Comparison of ENCODE assay signal across 8 cellular contexts in the genomic region with DNA sequence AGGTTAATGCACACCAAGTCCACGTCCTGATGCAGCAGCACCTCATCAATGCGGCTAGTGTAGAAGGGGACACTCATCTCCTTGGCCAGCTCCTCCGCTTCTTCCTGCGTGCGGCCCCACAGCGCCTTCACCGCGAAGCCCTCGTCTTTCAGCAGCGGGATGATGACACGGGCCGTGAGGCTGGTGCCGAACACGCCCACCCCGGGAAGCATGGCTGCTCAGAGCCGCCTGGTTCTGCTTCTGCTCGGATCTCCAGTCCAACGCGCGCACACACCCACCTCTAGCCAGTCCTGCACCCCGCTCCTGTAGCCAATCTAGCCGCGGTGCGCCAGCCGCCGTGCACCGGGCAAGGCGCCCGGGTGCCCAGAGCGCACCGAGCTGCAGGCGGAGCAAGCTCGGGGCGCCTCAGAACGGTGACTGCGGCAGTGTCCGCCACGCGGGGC. TPM values are rescaled to one million over a fixed set of nuclear protein-coding genes. Genes with fewer than 3 reads are reported as not detected.
DNase-seq lines count a peak whose midpoint lies in the region; ATAC-seq and TF ChIP-seq lines count a peak whose summit lies in the region.

No MANE protein-coding gene starts in this region.

- TF ChIP-seq CTCF in HL-60 (IDR thresholded peaks at IDR 0.05; ENCODE audit: insufficient read depth, low read length) (no peak), cardiac muscle cell (IDR thresholded peaks at IDR 0.05; ENCODE audit: low read depth, low read length) (no peak), vagina (IDR thresholded peaks at IDR 0.05) (no peak)

- peaks cover 13% of the 10 kb centered on the region for H3K4me1 ChIP-seq in SJSA1 (replicated peaks)
- peaks cover 12% of the 10 kb centered on the region for H3K4me1 ChIP-seq in cardiac muscle cell (ENCODE audit: low read depth)
- H3K4me1 ChIP-seq in vagina: peaks cover 28% of the 10 kb centered on the region

- no peaks in the 10 kb centered on the region for H3K9me3 Mint-ChIP-seq in activated naive CD4-positive, alpha-beta T cell treated with anti-CD3 and anti-CD28 coated beads, Interleukin-2, amount 50 U/mL, for 72 hours

- in situ Hi-C loops in Caki2 (cut with HindIII; ENCODE audit: low pct_unique_long_range_greater_than_20kb, low sequenced_read_pairs): no loop called here

- H3K4me3 ChIP-seq in HL-60 (replicated peaks; ENCODE audit: insufficient read depth, low read length): peak overlapping the region; percentile 90
- H3K4me3 ChIP-seq in SJSA1: peak overlapping the region; percentile 70
- H3K4me3 ChIP-seq in cardiac muscle cell: peak overlapping the region; percentile 84
- H3K4me3 ChIP-seq in vagina: peak overlapping the region; percentile 63 to 83

- H3K27ac ChIP-seq in HL-60 (replicated peaks): peak overlapping the region; percentile 64
- no peak overlapping the region for H3K27ac ChIP-seq in SJSA1
- H3K27ac ChIP-seq in cardiac muscle cell: peak overlapping the region; percentile 69
- peak overlapping the region; percentile 82 for H3K27ac ChIP-seq in vagina

- no peak for TF ChIP-seq POLR2A in vagina (IDR thresholded peaks at IDR 0.05)

- peak overlapping the region; percentile 73 to 75 for H3K27ac Mint-ChIP-seq in activated naive CD4-positive, alpha-beta T cell treated with anti-CD3 and anti-CD28 coated beads, Interleukin-2, amount 50 U/mL, for 72 hours

- peak; percentile 24 for ATAC-seq in GM21360 (IDR thresholded peaks at IDR 0.05; ENCODE audit: unreplicated experiment)
- peak; percentile 49 to 59 for ATAC-seq in activated naive CD4-positive, alpha-beta T cell treated with anti-CD3 and anti-CD28 coated beads, Interleukin-2, amount 50 U/mL, for 72 hours

- peaks cover 0 to 14% of the 10 kb centered on the region in 2 donors for H3K36me3 Mint-ChIP-seq in activated naive CD4-positive, alpha-beta T cell treated with anti-CD3 and anti-CD28 coated beads, Interleukin-2, amount 50 U/mL, for 72 hours

- DNase-seq in Caki2 (ENCODE audit: low read depth) (peak; percentile 43), HL-60 (ENCODE audit: low read depth in 1 of 2, low spot score in 1 of 2) (peak; percentile 44 to 70), SJSA1 (ENCODE audit: low read depth in 1 of 2, low spot score in 2 of 2) (peak; percentile 66), cardiac muscle cell (ENCODE audit: low read depth in 1 of 2, low spot score in 1 of 2) (peak; percentile 68 to 71), pons (ENCODE audit: low spot score) (peak; percentile 25), vagina (ENCODE audit: extremely low spot score in 2 of 2) (no peak)
- peak; percentile 64 to 77 for DNase-seq in activated naive CD4-positive, alpha-beta T cell treated with anti-CD3 and anti-CD28 coated beads, Interleukin-2, amount 50 U/mL, for 72 hours (ENCODE audit: low spot score in 2 of 2)

- H3K36me3 ChIP-seq in SJSA1: no peaks in the 10 kb centered on the region
- no peaks in the 10 kb centered on the region for H3K36me3 ChIP-seq in cardiac muscle cell
- H3K36me3 ChIP-seq in vagina: no peaks in the 10 kb centered on the region

- intact Hi-C loops in vagina (cut with DNase I): loop anchor here (10.0 kb wide), 1 partner anchor 112 kb away; no protein-coding TSS in a partner anchor

- H3K27me3 ChIP-seq in HL-60 (ENCODE audit: insufficient read depth, poor library complexity, severe bottlenecking) (no peaks in the 10 kb centered on the region), SJSA1 (replicated peaks) (no peaks in the 10 kb centered on the region), cardiac muscle cell (peaks cover 15% of the 10 kb centered on the region), vagina (no peaks in the 10 kb centered on the region)

- H3K9me3 ChIP-seq in SJSA1 (replicated peaks) (no peaks in the 10 kb centered on the region), cardiac muscle cell (ENCODE audit: low read depth) (no peaks in the 10 kb centered on the region), vagina (no peaks in the 10 kb centered on the region)

RNA-seq across cellular contexts. Expression of gene GFOD1, which starts 0.7 kb away (rescaled TPM):
- 0.93 and 2.2 TPM in 2 replicates for total RNA-seq in Caki2 (2014; rRNA removed; shearing (Covaris generic); ENCODE audit: low replicate concordance)
- total RNA-seq in SJSA1 (2014; rRNA removed; shearing (Covaris generic)): 10.8 and 13.2 TPM in 2 replicates
- 10 to 100 TPM in 1 of 2 donors, 1 to 10 TPM in 1; 6.3 to 11.8 TPM for total RNA-seq in activated naive CD4-positive, alpha-beta T cell treated with anti-CD3 and anti-CD28 coated beads, Interleukin-2, amount 50 U/mL, for 72 hours
- total RNA-seq in cardiac muscle cell (16.2 and 27.4 TPM in 2 replicates), vagina (16.9 TPM)
- 22.7 and 30.5 TPM in 2 replicates for polyA plus RNA-seq in cardiac muscle cell

Comparison
In these comparisons a context has a peak if more than half of its experiments do, and no peak if none do; other contexts are left out.
1. DNase-seq: peak in Caki2 (single experiment), HL-60 (2 of 2), SJSA1 (2 of 2), activated naive CD4-positive, alpha-beta T cell treated with anti-CD3 and anti-CD28 coated beads, Interleukin-2, amount 50 U/mL, for 72 hours (2 of 2), cardiac muscle cell (2 of 2) and pons (single experiment); none in vagina (0 of 2).
2. Peak in every context shown above with its lines, with median percentiles within 50 percentile points of each other: H3K4me3 ChIP-seq.